Comparison of ENCODE assay signal across 15 cellular contexts in genomic region chr14:57982161-57982560, GRCh38.
DNase-seq lines count a peak whose midpoint lies in the region; FAIRE-seq and TF ChIP-seq lines count a peak whose summit lies in the region.
"Had no signal": no experiment of that assay in that cellular context is flagged by ENCODE, and none has a peak within 500 bp of the region (broad histone marks: within the 10 kb centered on the region; RNA-seq: fewer than 3 reads in every experiment).

No MANE protein-coding gene starts in this region.

- H3K23me2 ChIP-seq in H1 (ENCODE audit: low read depth, low read length) = no peaks in the 10 kb centered on the region

- no peaks in the 10 kb centered on the region for H3K36me3 ChIP-seq in H1 (ENCODE audit: control insufficient read depth in 2 of 4, insufficient read depth in 4 of 4, low read length in 3 of 4)
- no peaks in the 10 kb centered on the region for H3K36me3 ChIP-seq in small intestine (ENCODE audit: control insufficient read depth in 2 of 2, insufficient read depth in 2 of 2, low read length in 2 of 2)

- no peaks in the 10 kb centered on the region; a peak in 1 of 7 replicates for H3K4me1 ChIP-seq in H1 (replicated peaks in 1 of 4; ENCODE audit: control insufficient read depth in 3 of 4, insufficient read depth in 4 of 4, low read length in 3 of 4)
- H3K4me1 ChIP-seq in small intestine (ENCODE audit: control insufficient read depth in 2 of 2, insufficient read depth in 1 of 2, low read depth in 1 of 2, low read length in 1 of 2) = no peaks in the 10 kb centered on the region

- H2BK5ac ChIP-seq in H1 (ENCODE audit: low read depth, low read length) = no peak overlapping the region

- TF ChIP-seq CTCF in HFFc6 (IDR thresholded peaks at IDR 0.05) (no peak), H1 (IDR thresholded peaks at IDR 0.05; ENCODE audit: control extremely low read depth in 1 of 3, insufficient read depth in 1 of 3, low read depth in 1 of 3, low read length in 3 of 3) (no peak)

- POLR2A ChIA-PET in H1 (lab: Charles Lee; ENCODE audit: partially characterized antibody) = no interaction called here

- no peak overlapping the region for H4K91ac ChIP-seq in H1 (replicated peaks; ENCODE audit: insufficient read length, low read length)

- no peak overlapping the region for H2AK5ac ChIP-seq in H1 (ENCODE audit: low read depth, low read length)

- WGBS in H1 (ENCODE audit: extremely low coverage in 1 of 2, insufficient coverage in 1 of 2, insufficient read length in 1 of 2, insufficient replicate concordance in 2 of 2, low coverage in 1 of 2, low lambda C conversion rate in 2 of 2, missing lambda C conversion rate in 1 of 2), 2 experiments = 87% methylated on average over 7 of the region's 7 CpGs; no CpG with 5 or more reads in 1 of the 2 experiments
- WGBS in small intestine, 3 donors = 71 to 85% (median 72%) methylated on average over 7 of the region's 7 CpGs

- no peaks in the 10 kb centered on the region; the same call in 1 of the 2 replicates for H3K4me1 Mint-ChIP-seq in HFFc6 (ENCODE audit: low read depth)
- no peaks in the 10 kb centered on the region for H3K4me1 Mint-ChIP-seq in activated naive CD8-positive, alpha-beta T cell treated with anti-CD3 and anti-CD28 coated beads for 36 hours

- no peaks in the 10 kb centered on the region for H3K79me1 ChIP-seq in H1 (ENCODE audit: low read depth, low read length)

- H3K56ac ChIP-seq in H1 (replicated peaks; ENCODE audit: insufficient read length, low read depth, low read length) = no peak overlapping the region

- no peak overlapping the region for H2BK15ac ChIP-seq in H1 (ENCODE audit: low read length)

- H3K27me3 ChIP-seq in H1 (replicated peaks in 1 of 4; ENCODE audit: control insufficient read depth in 3 of 4, extremely low read depth in 1 of 4, insufficient read depth in 3 of 4, low read length in 3 of 4) = no peaks in the 10 kb centered on the region
- H3K27me3 ChIP-seq in small intestine (ENCODE audit: control insufficient read depth in 2 of 2, insufficient read depth in 2 of 2, low read length in 2 of 2) = no peaks in the 10 kb centered on the region

- no peak overlapping the region for H3K23ac ChIP-seq in H1 (ENCODE audit: insufficient read length)

- no peak for TF ChIP-seq EP300 in H1 (IDR thresholded peaks at IDR 0.05; ENCODE audit: borderline replicate concordance in 1 of 2, low read depth in 2 of 2, low read length in 2 of 2)

- DNase-seq in NCI-H82 (lab: John Stamatoyannopoulos, UW) (peak; percentile 79), NCI-H82 treated with DMSO at 0.1 percent for 48 hours (lab: John Stamatoyannopoulos, UW; ENCODE audit: unreplicated experiment) (no peak), HFFc6 (no peak), H1 (ENCODE audit: low read depth in 1 of 2, low spot score in 2 of 2) (no peak), small intestine (no peak), ureter (ENCODE audit: low spot score) (no peak)
- DNase-seq in activated naive CD8-positive, alpha-beta T cell treated with anti-CD3 and anti-CD28 coated beads for 36 hours = no peak
- DNase-seq: AML-193, H9, Kasumi-1, MM.1S, NCI-H1694 treated with DMSO at 0.1 percent for 48 hours had no signal

- CTCF ChIA-PET in H1 (lab: Charles Lee; ENCODE audit: partially characterized antibody) = interaction anchor here (0.6 to 1.7 kb wide), 5 partner anchors 10 to 497 kb away, joined by 3 to 6 read pairs (median 4); no protein-coding TSS in a partner anchor

- no peak overlapping the region for H4K5ac ChIP-seq in H1 (ENCODE audit: insufficient read length, low read depth, low read length)

- 0 out of 2 replicates have a peak overlapping the region, but pooled peaks have one; percentile 21 for H2BK20ac ChIP-seq in H1 (ENCODE audit: low read length)

- FAIRE-seq in H1 (lab: Jason Lieb, UNC) (no peak), small intestine (lab: Jason Lieb, UNC) (no peak)
- FAIRE-seq: D721Med had no signal

- H2BK12ac ChIP-seq in H1 (ENCODE audit: low read depth, low read length) = no peak overlapping the region

- H3K4me2 ChIP-seq in H1 (ENCODE audit: insufficient read depth in 1 of 2, low read depth in 2 of 2, low read length in 2 of 2) = no peak overlapping the region

- TF ChIP-seq POLR2A in H1 (IDR thresholded peaks at IDR 0.05; ENCODE audit: control extremely low read depth in 1 of 2, low read depth in 2 of 2, low read length in 2 of 2) = no peak

- H3K27me3 Mint-ChIP-seq in HFFc6 (ENCODE audit: insufficient read depth) = peaks cover 2% of the 10 kb centered on the region; the same call in 1 of the 2 replicates
- H3K27me3 Mint-ChIP-seq in activated naive CD8-positive, alpha-beta T cell treated with anti-CD3 and anti-CD28 coated beads for 36 hours = peaks cover 3% of the 10 kb centered on the region

- no peak overlapping the region for H3K27ac ChIP-seq in H1 (ENCODE audit: low read depth, low read length)
- no peak overlapping the region for H3K27ac ChIP-seq in small intestine (ENCODE audit: low read depth in 1 of 2, low read length in 1 of 2)
- H3K27ac ChIP-seq: C4-2B had no signal

- H3K4me3 ChIP-seq in H1 (ENCODE audit: extremely low read depth in 1 of 4, insufficient read depth in 2 of 4, low read depth in 3 of 4, low read length in 4 of 4) (no peak overlapping the region), small intestine (ENCODE audit: low read depth in 1 of 2, low read length in 2 of 2) (no peak overlapping the region)

- H3K18ac ChIP-seq in H1 (ENCODE audit: extremely low read depth, low read length) = no peak overlapping the region

- no peak overlapping the region for H3K9ac ChIP-seq in H1 (replicated peaks in 1 of 4; ENCODE audit: extremely low read depth in 1 of 4, low read depth in 3 of 4, low read length in 3 of 4)

- H3K9me3 ChIP-seq in H1 (ENCODE audit: insufficient read depth in 2 of 2, low read depth in 1 of 2, low read length in 1 of 2) (no peaks in the 10 kb centered on the region), small intestine (ENCODE audit: control insufficient read depth, low read depth) (no peaks in the 10 kb centered on the region)

- no peak overlapping the region for H3K14ac ChIP-seq in H1 (ENCODE audit: insufficient read length)

- no peaks in the 10 kb centered on the region for H4K20me1 ChIP-seq in H1 (replicated peaks in 1 of 2; ENCODE audit: control insufficient read depth in 1 of 2, insufficient read depth in 2 of 2, low read length in 2 of 2)

- H3K4me3 Mint-ChIP-seq in HFFc6 = peak overlapping the region; percentile 13; the same call in 1 of the 2 replicates
- no peak overlapping the region for H3K4me3 Mint-ChIP-seq in activated naive CD8-positive, alpha-beta T cell treated with anti-CD3 and anti-CD28 coated beads for 36 hours
- H3K4me3 Mint-ChIP-seq: H9; T-helper 1 cell treated with Interleukin-12 subunit alpha and Interleukin-12 subunit beta and Interleukin-4 antibody, amounts not matched to agents 30 μg/mL and 1 μg/mL, for 36 hours had no signal

- H3K79me2 ChIP-seq in H1 (ENCODE audit: control insufficient read depth in 1 of 2, insufficient read depth in 2 of 2, low read length in 2 of 2) = no peaks in the 10 kb centered on the region

- no peak overlapping the region for H3K4ac ChIP-seq in H1 (replicated peaks; ENCODE audit: insufficient read length, low read depth, low read length)

- TF ChIP-seq RAD21 in H1 (IDR thresholded peaks at IDR 0.05 in 1 of 2, conservative IDR thresholded peaks at IDR 0.05 in 1 of 2; ENCODE audit: low read depth in 2 of 2, low read length in 2 of 2) = no peak

- no peak overlapping the region; the same call in 1 of the 2 replicates for H4K8ac ChIP-seq in H1 (ENCODE audit: extremely low read depth, insufficient read depth, low read length)

- H3K27ac Mint-ChIP-seq in HFFc6 = peak overlapping the region; percentile 50; the same call in 1 of the 2 replicates
- H3K27ac Mint-ChIP-seq in activated naive CD8-positive, alpha-beta T cell treated with anti-CD3 and anti-CD28 coated beads for 36 hours = no peak overlapping the region
- H3K27ac Mint-ChIP-seq: T-helper 1 cell treated with Interleukin-12 subunit alpha and Interleukin-12 subunit beta and Interleukin-4 antibody, amounts not matched to agents 30 μg/mL and 1 μg/mL, for 36 hours had no signal

- H3K9me3 Mint-ChIP-seq in HFFc6 = peaks cover 7% of the 10 kb centered on the region; the same call in 1 of the 2 replicates
- no peaks in the 10 kb centered on the region for H3K9me3 Mint-ChIP-seq in activated naive CD8-positive, alpha-beta T cell treated with anti-CD3 and anti-CD28 coated beads for 36 hours
- H3K9me3 Mint-ChIP-seq: H9; T-helper 1 cell treated with Interleukin-12 subunit alpha and Interleukin-12 subunit beta and Interleukin-4 antibody, amounts not matched to agents 30 μg/mL and 1 μg/mL, for 36 hours had no signal

- H2BK120ac ChIP-seq in H1 (replicated peaks; ENCODE audit: low read depth, low read length) = no peak overlapping the region

- H2AFZ ChIP-seq in H1 (ENCODE audit: low read length) = peak overlapping the region; percentile 86; the same call in 1 of the 2 replicates

- H3K36me3 Mint-ChIP-seq in HFFc6 (ENCODE audit: low read depth) = no peaks in the 10 kb centered on the region
- H3K36me3 Mint-ChIP-seq in activated naive CD8-positive, alpha-beta T cell treated with anti-CD3 and anti-CD28 coated beads for 36 hours = no peaks in the 10 kb centered on the region

TF ChIP-seq in H1, 55 proteins besides CTCF, POLR2A, EP300 and RAD21 (continues in another document):
- no peak for TF ChIP-seq EZH2 (IDR thresholded peaks at IDR 0.05; ENCODE audit: low read depth, low read length, severe bottlenecking)
- TF ChIP-seq SP2 (IDR thresholded peaks at IDR 0.05; ENCODE audit: low read length) = no peak
- no peak for TF ChIP-seq TAF7 (optimal IDR thresholded peaks at IDR 0.05; ENCODE audit: borderline replicate concordance, low read depth, low read length)
- no peak for TF ChIP-seq SAP30 (IDR thresholded peaks at IDR 0.05; ENCODE audit: insufficient read depth, insufficient replicate concordance, low read length)
- no peak for TF ChIP-seq JUND (IDR thresholded peaks at IDR 0.05; ENCODE audit: low read length)
- no peak for TF ChIP-seq CHD1 (IDR thresholded peaks at IDR 0.05; ENCODE audit: low read depth, low read length)
- no peak for TF ChIP-seq RNF2 (IDR thresholded peaks at IDR 0.05; ENCODE audit: borderline replicate concordance, low read depth, low read length, missing control alignments, poor library complexity, severe bottlenecking)
